In genomic region chr20:51937780-51938179, GRCh38 we compare ENCODE assay signal across 3 cellular contexts.
TF ChIP-seq lines count a peak whose summit lies in the region.

No MANE protein-coding gene starts in this region.

TF ChIP-seq in A549, 52 proteins besides CTCF, POLR2A, EP300 and RAD21:
- TF ChIP-seq ZSCAN20 (CRISPR knock-in tag; IDR thresholded peaks at IDR 0.05) (no peak), HOXB13 (CRISPR knock-in tag; IDR thresholded peaks at IDR 0.05; ENCODE audit: low read depth) (no peak), KDM1A (IDR thresholded peaks at IDR 0.05; ENCODE audit: low read depth) (no peak), MAFK (IDR thresholded peaks at IDR 0.05; ENCODE audit: partially characterized antibody) (peak; percentile 69)

TF ChIP-seq in IMR-90, 13 proteins besides CTCF, POLR2A, EP300 and RAD21:
- no peak for TF ChIP-seq USF2 (IDR thresholded peaks at IDR 0.05; ENCODE audit: low read depth, low read length)
- TF ChIP-seq MAFK (IDR thresholded peaks at IDR 0.05; ENCODE audit: low read depth, low read length), result peak; percentile 76

TF ChIP-seq in K562, 482 proteins besides CTCF, POLR2A, EP300 and RAD21:
- TF ChIP-seq PTRF (tag; IDR thresholded peaks at IDR 0.05) (no peak), PCBP1 (IDR thresholded peaks at IDR 0.05; ENCODE audit: low read depth, low read length, poor library complexity, severe bottlenecking) (no peak), MAFF (IDR thresholded peaks at IDR 0.05; ENCODE audit: low read length) (0 out of 2 replicates have a peak, but pooled peaks have one; percentile 21), NR2F6 (CRISPR knock-in tag; IDR thresholded peaks at IDR 0.05) (no peak), SREBF1 (IDR thresholded peaks at IDR 0.05; ENCODE audit: borderline replicate concordance, low read depth, low read length) (no peak), MAFG (tag; conservative IDR thresholded peaks at IDR 0.05) (peak; percentile 50; the same call in 1 of the 2 replicates), ESRRA (IDR thresholded peaks at IDR 0.05; ENCODE audit: borderline replicate concordance, low read depth) (no peak), ZNF175 (CRISPR knock-in tag; IDR thresholded peaks at IDR 0.05; ENCODE audit: low read depth) (no peak), ZNF316 (IDR thresholded peaks at IDR 0.05) (peak; percentile 69; the same call in 1 of the 2 replicates), CEBPB (tag; IDR thresholded peaks at IDR 0.05) (no peak), ZNF217 (CRISPR knock-in tag; IDR thresholded peaks at IDR 0.05) (no peak), C11orf30 (IDR thresholded peaks at IDR 0.05; ENCODE audit: low read depth) (0 out of 2 replicates have a peak, but pooled peaks have one; percentile 50), ZNF140 (CRISPR knock-in tag; IDR thresholded peaks at IDR 0.05) (no peak), MAFK (IDR thresholded peaks at IDR 0.05; ENCODE audit: low read length) (peak; percentile 25; the same call in 1 of the 2 replicates), TGIF2 (CRISPR knock-in tag; IDR thresholded peaks at IDR 0.05) (no peak), ZNF518B (CRISPR knock-in tag; IDR thresholded peaks at IDR 0.05) (no peak)
- TF ChIP-seq, protein P1, sequence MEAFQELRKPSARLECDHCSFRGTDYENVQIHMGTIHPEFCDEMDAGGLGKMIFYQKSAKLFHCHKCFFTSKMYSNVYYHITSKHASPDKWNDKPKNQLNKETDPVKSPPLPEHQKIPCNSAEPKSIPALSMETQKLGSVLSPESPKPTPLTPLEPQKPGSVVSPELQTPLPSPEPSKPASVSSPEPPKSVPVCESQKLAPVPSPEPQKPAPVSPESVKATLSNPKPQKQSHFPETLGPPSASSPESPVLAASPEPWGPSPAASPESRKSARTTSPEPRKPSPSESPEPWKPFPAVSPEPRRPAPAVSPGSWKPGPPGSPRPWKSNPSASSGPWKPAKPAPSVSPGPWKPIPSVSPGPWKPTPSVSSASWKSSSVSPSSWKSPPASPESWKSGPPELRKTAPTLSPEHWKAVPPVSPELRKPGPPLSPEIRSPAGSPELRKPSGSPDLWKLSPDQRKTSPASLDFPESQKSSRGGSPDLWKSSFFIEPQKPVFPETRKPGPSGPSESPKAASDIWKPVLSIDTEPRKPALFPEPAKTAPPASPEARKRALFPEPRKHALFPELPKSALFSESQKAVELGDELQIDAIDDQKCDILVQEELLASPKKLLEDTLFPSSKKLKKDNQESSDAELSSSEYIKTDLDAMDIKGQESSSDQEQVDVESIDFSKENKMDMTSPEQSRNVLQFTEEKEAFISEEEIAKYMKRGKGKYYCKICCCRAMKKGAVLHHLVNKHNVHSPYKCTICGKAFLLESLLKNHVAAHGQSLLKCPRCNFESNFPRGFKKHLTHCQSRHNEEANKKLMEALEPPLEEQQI (IDR thresholded peaks at IDR 0.05), result no peak
- TF ChIP-seq, protein P2, sequence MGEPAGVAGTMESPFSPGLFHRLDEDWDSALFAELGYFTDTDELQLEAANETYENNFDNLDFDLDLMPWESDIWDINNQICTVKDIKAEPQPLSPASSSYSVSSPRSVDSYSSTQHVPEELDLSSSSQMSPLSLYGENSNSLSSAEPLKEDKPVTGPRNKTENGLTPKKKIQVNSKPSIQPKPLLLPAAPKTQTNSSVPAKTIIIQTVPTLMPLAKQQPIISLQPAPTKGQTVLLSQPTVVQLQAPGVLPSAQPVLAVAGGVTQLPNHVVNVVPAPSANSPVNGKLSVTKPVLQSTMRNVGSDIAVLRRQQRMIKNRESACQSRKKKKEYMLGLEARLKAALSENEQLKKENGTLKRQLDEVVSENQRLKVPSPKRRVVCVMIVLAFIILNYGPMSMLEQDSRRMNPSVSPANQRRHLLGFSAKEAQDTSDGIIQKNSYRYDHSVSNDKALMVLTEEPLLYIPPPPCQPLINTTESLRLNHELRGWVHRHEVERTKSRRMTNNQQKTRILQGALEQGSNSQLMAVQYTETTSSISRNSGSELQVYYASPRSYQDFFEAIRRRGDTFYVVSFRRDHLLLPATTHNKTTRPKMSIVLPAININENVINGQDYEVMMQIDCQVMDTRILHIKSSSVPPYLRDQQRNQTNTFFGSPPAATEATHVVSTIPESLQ (CRISPR knock-in tag; IDR thresholded peaks at IDR 0.05), result no peak
- TF ChIP-seq, protein P3, sequence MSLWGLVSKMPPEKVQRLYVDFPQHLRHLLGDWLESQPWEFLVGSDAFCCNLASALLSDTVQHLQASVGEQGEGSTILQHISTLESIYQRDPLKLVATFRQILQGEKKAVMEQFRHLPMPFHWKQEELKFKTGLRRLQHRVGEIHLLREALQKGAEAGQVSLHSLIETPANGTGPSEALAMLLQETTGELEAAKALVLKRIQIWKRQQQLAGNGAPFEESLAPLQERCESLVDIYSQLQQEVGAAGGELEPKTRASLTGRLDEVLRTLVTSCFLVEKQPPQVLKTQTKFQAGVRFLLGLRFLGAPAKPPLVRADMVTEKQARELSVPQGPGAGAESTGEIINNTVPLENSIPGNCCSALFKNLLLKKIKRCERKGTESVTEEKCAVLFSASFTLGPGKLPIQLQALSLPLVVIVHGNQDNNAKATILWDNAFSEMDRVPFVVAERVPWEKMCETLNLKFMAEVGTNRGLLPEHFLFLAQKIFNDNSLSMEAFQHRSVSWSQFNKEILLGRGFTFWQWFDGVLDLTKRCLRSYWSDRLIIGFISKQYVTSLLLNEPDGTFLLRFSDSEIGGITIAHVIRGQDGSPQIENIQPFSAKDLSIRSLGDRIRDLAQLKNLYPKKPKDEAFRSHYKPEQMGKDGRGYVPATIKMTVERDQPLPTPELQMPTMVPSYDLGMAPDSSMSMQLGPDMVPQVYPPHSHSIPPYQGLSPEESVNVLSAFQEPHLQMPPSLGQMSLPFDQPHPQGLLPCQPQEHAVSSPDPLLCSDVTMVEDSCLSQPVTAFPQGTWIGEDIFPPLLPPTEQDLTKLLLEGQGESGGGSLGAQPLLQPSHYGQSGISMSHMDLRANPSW (CRISPR knock-in tag; IDR thresholded peaks at IDR 0.05), result no peak
- TF ChIP-seq, protein P4, sequence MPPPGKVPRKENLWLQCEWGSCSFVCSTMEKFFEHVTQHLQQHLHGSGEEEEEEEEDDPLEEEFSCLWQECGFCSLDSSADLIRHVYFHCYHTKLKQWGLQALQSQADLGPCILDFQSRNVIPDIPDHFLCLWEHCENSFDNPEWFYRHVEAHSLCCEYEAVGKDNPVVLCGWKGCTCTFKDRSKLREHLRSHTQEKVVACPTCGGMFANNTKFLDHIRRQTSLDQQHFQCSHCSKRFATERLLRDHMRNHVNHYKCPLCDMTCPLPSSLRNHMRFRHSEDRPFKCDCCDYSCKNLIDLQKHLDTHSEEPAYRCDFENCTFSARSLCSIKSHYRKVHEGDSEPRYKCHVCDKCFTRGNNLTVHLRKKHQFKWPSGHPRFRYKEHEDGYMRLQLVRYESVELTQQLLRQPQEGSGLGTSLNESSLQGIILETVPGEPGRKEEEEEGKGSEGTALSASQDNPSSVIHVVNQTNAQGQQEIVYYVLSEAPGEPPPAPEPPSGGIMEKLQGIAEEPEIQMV (tag; conservative IDR thresholded peaks at IDR 0.05; ENCODE audit: low read depth), result no peak
- TF ChIP-seq, protein P5, sequence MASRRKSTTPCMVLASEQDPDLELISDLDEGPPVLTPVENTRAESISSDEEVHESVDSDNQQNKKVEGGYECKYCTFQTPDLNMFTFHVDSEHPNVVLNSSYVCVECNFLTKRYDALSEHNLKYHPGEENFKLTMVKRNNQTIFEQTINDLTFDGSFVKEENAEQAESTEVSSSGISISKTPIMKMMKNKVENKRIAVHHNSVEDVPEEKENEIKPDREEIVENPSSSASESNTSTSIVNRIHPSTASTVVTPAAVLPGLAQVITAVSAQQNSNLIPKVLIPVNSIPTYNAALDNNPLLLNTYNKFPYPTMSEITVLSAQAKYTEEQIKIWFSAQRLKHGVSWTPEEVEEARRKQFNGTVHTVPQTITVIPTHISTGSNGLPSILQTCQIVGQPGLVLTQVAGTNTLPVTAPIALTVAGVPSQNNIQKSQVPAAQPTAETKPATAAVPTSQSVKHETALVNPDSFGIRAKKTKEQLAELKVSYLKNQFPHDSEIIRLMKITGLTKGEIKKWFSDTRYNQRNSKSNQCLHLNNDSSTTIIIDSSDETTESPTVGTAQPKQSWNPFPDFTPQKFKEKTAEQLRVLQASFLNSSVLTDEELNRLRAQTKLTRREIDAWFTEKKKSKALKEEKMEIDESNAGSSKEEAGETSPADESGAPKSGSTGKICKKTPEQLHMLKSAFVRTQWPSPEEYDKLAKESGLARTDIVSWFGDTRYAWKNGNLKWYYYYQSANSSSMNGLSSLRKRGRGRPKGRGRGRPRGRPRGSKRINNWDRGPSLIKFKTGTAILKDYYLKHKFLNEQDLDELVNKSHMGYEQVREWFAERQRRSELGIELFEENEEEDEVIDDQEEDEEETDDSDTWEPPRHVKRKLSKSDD (conservative IDR thresholded peaks at IDR 0.05; ENCODE audit: low read length), result no peak
